ENCODE assay signal across 26 cellular contexts in the genomic region with DNA sequence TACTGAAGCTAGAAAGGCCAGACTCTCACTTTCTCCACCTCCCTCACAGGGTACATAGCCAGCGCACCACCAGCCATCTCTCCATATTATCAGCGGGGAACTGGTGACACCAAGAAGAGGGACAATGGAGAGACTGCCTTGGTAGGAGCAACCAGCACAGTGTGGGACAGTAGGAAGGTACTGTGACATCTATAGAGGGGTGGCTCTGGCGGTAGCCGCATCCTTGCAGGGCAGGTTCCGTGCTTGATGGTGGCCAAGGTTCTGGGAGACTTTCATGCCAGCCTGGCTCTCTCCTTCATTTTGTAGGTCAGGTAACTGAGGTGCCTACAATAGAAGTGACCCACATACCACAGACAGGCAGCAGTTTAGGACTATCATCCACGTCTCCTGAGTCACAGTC.
"Had no signal": no experiment of that assay in that cellular context is flagged by ENCODE, and none has a peak within 500 bp of the region (broad histone marks: within the 10 kb centered on the region; RNA-seq: fewer than 3 reads in every experiment).

No MANE protein-coding gene starts in this region.

- H3K4me3 ChIP-seq: gastrocnemius medialis, hepatocyte, lower lobe of right lung, neural progenitor cell, ovary, smooth muscle cell, stomach, thyroid gland had no signal

- H3K36me3 Mint-ChIP-seq: neural progenitor cell; stimulated activated effector memory CD8-positive, alpha-beta T cell treated with anti-CD3 and anti-CD28 coated beads, Interleukin-12 subunit alpha, Interleukin-12 subunit beta, amount 100 ng/mL, for 72 hours had no signal

- H3K27ac ChIP-seq: gastrocnemius medialis, hepatocyte, lower lobe of right lung, neural progenitor cell, ovary, stomach, thyroid gland had no signal

- H3K36me3 ChIP-seq: gastrocnemius medialis, lower lobe of right lung, neural progenitor cell, ovary, stomach, thyroid gland had no signal

- H3K9me3 Mint-ChIP-seq: effector memory CD8-positive, alpha-beta T cell; neural progenitor cell; stimulated activated effector memory CD8-positive, alpha-beta T cell treated with anti-CD3 and anti-CD28 coated beads, Interleukin-12 subunit alpha, Interleukin-12 subunit beta, amount 100 ng/mL, for 72 hours had no signal

- ATAC-seq: effector memory CD8-positive, alpha-beta T cell; gastrocnemius medialis; left colon; left ventricle myocardium superior; lower lobe of right lung; sciatic nerve; stimulated activated effector memory CD8-positive, alpha-beta T cell treated with anti-CD3 and anti-CD28 coated beads, Interleukin-12 subunit alpha, Interleukin-12 subunit beta, amount 100 ng/mL, for 72 hours had no signal

- H3K27me3 ChIP-seq: hepatocyte, neural progenitor cell, ovary, thyroid gland had no signal

- H3K4me1 ChIP-seq: gastrocnemius medialis, lower lobe of right lung, neural progenitor cell, stomach, thyroid gland had no signal

- H3K9me3 ChIP-seq: gastrocnemius medialis, lower lobe of right lung, ovary, stomach, thyroid gland had no signal

- H3K4me1 Mint-ChIP-seq: neural progenitor cell; stimulated activated effector memory CD8-positive, alpha-beta T cell treated with anti-CD3 and anti-CD28 coated beads, Interleukin-12 subunit alpha, Interleukin-12 subunit beta, amount 100 ng/mL, for 72 hours had no signal

- H3K4me3 Mint-ChIP-seq: effector memory CD8-positive, alpha-beta T cell; nephron; neural progenitor cell; stimulated activated effector memory CD8-positive, alpha-beta T cell treated with anti-CD3 and anti-CD28 coated beads, Interleukin-12 subunit alpha, Interleukin-12 subunit beta, amount 100 ng/mL, for 72 hours had no signal

- DNase-seq: caudate nucleus; cerebellar nuclear complex; cortex of kidney; effector memory CD8-positive, alpha-beta T cell; foreskin fibroblast; gastrocnemius medialis; head of caudate nucleus; kidney glomerular epithelial cell; left colon; left ventricle myocardium superior; lower lobe of right lung; nucleus accumbens; ovary; stimulated activated CD4-positive, alpha-beta T cell treated with anti-CD3 and anti-CD28 coated beads, Interleukin-12 subunit alpha, Interleukin-12 subunit beta, amount 100 ng/mL, for 4 hours; stimulated activated CD4-positive, alpha-beta T cell treated with anti-CD3 and anti-CD28 coated beads, Interleukin-2, amount 100 ng/mL, for 24 hours; stimulated activated CD4-positive, alpha-beta T cell treated with anti-CD3 and anti-CD28 coated beads, Interleukin-4, amount 100 ng/mL, for 24 hours; stimulated activated naive CD4-positive, alpha-beta T cell treated with Interleukin-2 at 50 U/mL for 16 hours; stomach; thyroid gland; trophoblast cell had no signal

- H3K27ac Mint-ChIP-seq: effector memory CD8-positive, alpha-beta T cell; nephron; neural progenitor cell; stimulated activated effector memory CD8-positive, alpha-beta T cell treated with anti-CD3 and anti-CD28 coated beads, Interleukin-12 subunit alpha, Interleukin-12 subunit beta, amount 100 ng/mL, for 72 hours had no signal
